Comparison of ENCODE assay signal across 12 cellular contexts in genomic region chr11:35675901-35676610, GRCh38. TPM values are rescaled to one million over a fixed set of nuclear protein-coding genes. Genes with fewer than 3 reads are reported as not detected.
DNase-seq lines count a peak whose midpoint lies in the region; ATAC-seq lines count a peak whose summit lies in the region.
"Had no signal": no experiment of that assay in that cellular context is flagged by ENCODE, and none has a peak within 500 bp of the region (broad histone marks: within the 10 kb centered on the region; RNA-seq: fewer than 3 reads in every experiment).

No MANE protein-coding gene starts in this region.

- H3K27ac Mint-ChIP-seq in activated naive CD4-positive, alpha-beta T cell treated with anti-CD3 and anti-CD28 coated beads, Interleukin-2, amount 50 U/mL, for 24 hours: peak overlapping the region; percentile 42
- H3K27ac Mint-ChIP-seq in stimulated activated naive B cell treated with anti-CD40 and anti-IgM and Interleukin-4, amounts not matched to agents 10 μg/mL and 1 μg/mL and 100 μg/mL, for 72 hours: peak overlapping the region; percentile 72
- H3K27ac Mint-ChIP-seq in activated CD8-positive, alpha-beta T cell treated with anti-CD3 and anti-CD28 coated beads, Interleukin-2, amount 10 ng/mL, durations not matched to agents 7 days and 5 days: no peak overlapping the region
- H3K27ac Mint-ChIP-seq: stimulated activated naive CD8-positive, alpha-beta T cell treated with anti-CD3 and anti-CD28 coated beads, Interleukin-15, Interleukin-2, amounts not matched to agents 100 ng/mL and 50 ng/mL, for 24 hours had no signal

- H3K9me3 Mint-ChIP-seq in activated naive CD4-positive, alpha-beta T cell treated with anti-CD3 and anti-CD28 coated beads, Interleukin-2, amount 50 U/mL, for 24 hours: no peaks in the 10 kb centered on the region
- H3K9me3 Mint-ChIP-seq in stimulated activated naive B cell treated with anti-CD40 and anti-IgM and Interleukin-4, amounts not matched to agents 10 μg/mL and 1 μg/mL and 100 μg/mL, for 72 hours: no peaks in the 10 kb centered on the region
- peaks cover 4% of the 10 kb centered on the region for H3K9me3 Mint-ChIP-seq in activated CD8-positive, alpha-beta T cell treated with anti-CD3 and anti-CD28 coated beads, Interleukin-2, amount 10 ng/mL, durations not matched to agents 7 days and 5 days (ENCODE audit: insufficient read depth)
- H3K9me3 Mint-ChIP-seq: stimulated activated naive CD8-positive, alpha-beta T cell treated with anti-CD3 and anti-CD28 coated beads, Interleukin-15, Interleukin-2, amounts not matched to agents 100 ng/mL and 50 ng/mL, for 24 hours had no signal

- no peak overlapping the region for H3K4me3 Mint-ChIP-seq in activated naive CD4-positive, alpha-beta T cell treated with anti-CD3 and anti-CD28 coated beads, Interleukin-2, amount 50 U/mL, for 24 hours
- H3K4me3 Mint-ChIP-seq in stimulated activated naive B cell treated with anti-CD40 and anti-IgM and Interleukin-4, amounts not matched to agents 10 μg/mL and 1 μg/mL and 100 μg/mL, for 72 hours: no peak overlapping the region
- H3K4me3 Mint-ChIP-seq in activated CD8-positive, alpha-beta T cell treated with anti-CD3 and anti-CD28 coated beads, Interleukin-2, amount 10 ng/mL, durations not matched to agents 7 days and 5 days: no peak overlapping the region
- H3K4me3 Mint-ChIP-seq: stimulated activated naive CD8-positive, alpha-beta T cell treated with anti-CD3 and anti-CD28 coated beads, Interleukin-15, Interleukin-2, amounts not matched to agents 100 ng/mL and 50 ng/mL, for 24 hours had no signal

- H3K4me1 Mint-ChIP-seq in activated naive CD4-positive, alpha-beta T cell treated with anti-CD3 and anti-CD28 coated beads, Interleukin-2, amount 50 U/mL, for 24 hours: peaks cover 99% of the 10 kb centered on the region
- peaks cover 46 to 91% of the 10 kb centered on the region in 2 donors for H3K4me1 Mint-ChIP-seq in stimulated activated naive B cell treated with anti-CD40 and anti-IgM and Interleukin-4, amounts not matched to agents 10 μg/mL and 1 μg/mL and 100 μg/mL, for 72 hours
- peaks cover 13% of the 10 kb centered on the region for H3K4me1 Mint-ChIP-seq in activated CD8-positive, alpha-beta T cell treated with anti-CD3 and anti-CD28 coated beads, Interleukin-2, amount 10 ng/mL, durations not matched to agents 7 days and 5 days (ENCODE audit: low read depth)

- POLR2A ChIA-PET in activated CD8-positive, alpha-beta T cell treated with anti-CD3 and anti-CD28 coated beads, Interleukin-2, amount 10 ng/mL, durations not matched to agents 7 days and 5 days (lab: Charles Lee): no interaction called here

- peak; percentile 48 for ATAC-seq in HG03354 (IDR thresholded peaks at IDR 0.05; ENCODE audit: poor library complexity, severe bottlenecking, unreplicated experiment)
- ATAC-seq in stimulated activated naive B cell treated with anti-CD40 and anti-IgM and Interleukin-4, amounts not matched to agents 10 μg/mL and 1 μg/mL and 100 μg/mL, for 72 hours (replicated peaks): no peak
- ATAC-seq in activated CD8-positive, alpha-beta T cell treated with anti-CD3 and anti-CD28 coated beads, Interleukin-2, amount 10 ng/mL, durations not matched to agents 7 days and 5 days: no peak

- peaks cover 10% of the 10 kb centered on the region for H3K36me3 Mint-ChIP-seq in activated naive CD4-positive, alpha-beta T cell treated with anti-CD3 and anti-CD28 coated beads, Interleukin-2, amount 50 U/mL, for 24 hours
- peaks cover 10 to 35% of the 10 kb centered on the region in 2 donors for H3K36me3 Mint-ChIP-seq in stimulated activated naive B cell treated with anti-CD40 and anti-IgM and Interleukin-4, amounts not matched to agents 10 μg/mL and 1 μg/mL and 100 μg/mL, for 72 hours
- H3K36me3 Mint-ChIP-seq in activated CD8-positive, alpha-beta T cell treated with anti-CD3 and anti-CD28 coated beads, Interleukin-2, amount 10 ng/mL, durations not matched to agents 7 days and 5 days (ENCODE audit: low read depth): peaks cover 9% of the 10 kb centered on the region

- CTCF ChIA-PET in activated CD8-positive, alpha-beta T cell treated with anti-CD3 and anti-CD28 coated beads, Interleukin-2, amount 10 ng/mL, durations not matched to agents 7 days and 5 days (lab: Charles Lee): no interaction called here

- no peaks in the 10 kb centered on the region for H3K27me3 Mint-ChIP-seq in activated naive CD4-positive, alpha-beta T cell treated with anti-CD3 and anti-CD28 coated beads, Interleukin-2, amount 50 U/mL, for 24 hours
- no peaks in the 10 kb centered on the region for H3K27me3 Mint-ChIP-seq in stimulated activated naive B cell treated with anti-CD40 and anti-IgM and Interleukin-4, amounts not matched to agents 10 μg/mL and 1 μg/mL and 100 μg/mL, for 72 hours
- H3K27me3 Mint-ChIP-seq in activated CD8-positive, alpha-beta T cell treated with anti-CD3 and anti-CD28 coated beads, Interleukin-2, amount 10 ng/mL, durations not matched to agents 7 days and 5 days (ENCODE audit: low read depth): no peaks in the 10 kb centered on the region
- H3K27me3 Mint-ChIP-seq: stimulated activated naive CD8-positive, alpha-beta T cell treated with anti-CD3 and anti-CD28 coated beads, Interleukin-15, Interleukin-2, amounts not matched to agents 100 ng/mL and 50 ng/mL, for 24 hours had no signal

- DNase-seq in activated naive CD4-positive, alpha-beta T cell treated with Interleukin-2 at 50 U/mL for 16 hours: no peak
- DNase-seq in fibroblast of gingiva (ENCODE audit: low read depth) (peak; percentile 39), GOT3 (lab: John Stamatoyannopoulos, UW) (no peak)
- no peak for DNase-seq in stimulated activated naive B cell treated with anti-CD40 and anti-IgM and Interleukin-4, amounts not matched to agents 10 μg/mL and 1 μg/mL and 100 μg/mL, for 72 hours
- no peak for DNase-seq in activated CD8-positive, alpha-beta T cell treated with anti-CD3 and anti-CD28 coated beads, Interleukin-2, amount 10 ng/mL, durations not matched to agents 7 days and 5 days
- DNase-seq in activated CD4-positive, CD25-positive, alpha-beta regulatory T cell (lab: John Stamatoyannopoulos, UW): no peak
- DNase-seq: ACHN, GF-D8, NCI-H2029 treated with DMSO at 0.1 percent for 48 hours had no signal

RNA-seq across cellular contexts. Expression of gene TRIM44, which starts 13.5 kb away (rescaled TPM):
- total RNA-seq in activated CD8-positive, alpha-beta T cell treated with anti-CD3 and anti-CD28 coated beads, Interleukin-2, amount 10 ng/mL, durations not matched to agents 7 days and 5 days: 10 to 100 TPM; 33.8 to 34.5 TPM

RNA-seq across cellular contexts. Expression of gene FJX1, which starts 57.8 kb away (rescaled TPM):
- under 1 TPM; 0.11 to 0.39 TPM for total RNA-seq in activated CD8-positive, alpha-beta T cell treated with anti-CD3 and anti-CD28 coated beads, Interleukin-2, amount 10 ng/mL, durations not matched to agents 7 days and 5 days
